In the genomic region with DNA sequence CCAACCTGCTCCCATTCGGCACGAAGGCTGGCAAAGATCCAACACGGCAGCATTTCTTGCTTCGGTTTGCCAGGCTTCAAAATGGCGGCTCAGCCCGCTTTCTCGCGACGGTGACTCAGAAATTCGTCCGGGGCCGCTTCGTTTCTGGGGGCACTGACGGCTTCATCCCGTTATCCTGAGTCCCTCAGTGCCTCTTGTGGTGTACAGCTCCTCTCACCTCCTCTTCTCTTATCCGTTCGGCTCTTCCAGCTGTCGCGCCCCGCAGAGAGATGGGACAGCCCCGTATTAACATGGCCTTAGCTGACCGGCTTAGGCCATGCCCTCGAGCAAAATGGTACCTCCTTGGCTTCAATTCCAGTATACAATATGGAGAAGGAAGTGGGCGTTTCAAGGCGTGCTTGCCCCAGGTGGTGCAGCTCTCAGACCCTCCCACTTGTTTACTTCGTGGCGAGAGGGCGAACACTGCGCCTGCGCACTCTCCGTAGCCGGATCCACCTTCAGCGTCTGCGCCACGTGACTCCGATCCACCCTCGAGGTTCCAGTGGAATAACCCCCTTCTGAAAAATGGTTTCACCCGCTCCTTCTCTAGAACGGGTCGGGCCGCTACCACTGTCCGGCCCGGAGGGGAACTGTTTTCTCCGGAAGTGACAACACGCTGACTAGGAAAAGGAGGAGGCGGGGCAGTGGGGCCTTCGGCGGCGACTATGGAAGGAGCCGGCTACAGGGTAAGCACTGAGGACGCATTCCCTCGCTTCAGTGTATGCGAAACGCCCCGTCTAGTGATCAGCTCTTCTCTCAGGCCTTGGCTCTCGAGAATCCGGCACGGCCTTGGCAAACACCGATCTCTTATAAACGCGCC, we compare ENCODE assay signal across 1 cellular context.
A peak's percentile ranks its signal among the peaks of the same experiment; 100 is the strongest.
TF ChIP-seq lines count a peak whose summit lies in the region.

A gene (minus strand): TSS at position 336 of the 859 bp plus-strand sequence. CDS start 4,060 bp downstream, outside the sequence.
A gene (plus strand): TSS at position 683 of the 859 bp plus-strand sequence. CDS start 22 bp downstream, at position 705.

TF ChIP-seq in HepG2, 621 proteins besides CTCF, POLR2A, EP300 and RAD21 (continued from another document and continues in another):
- TF ChIP-seq, protein P1, sequence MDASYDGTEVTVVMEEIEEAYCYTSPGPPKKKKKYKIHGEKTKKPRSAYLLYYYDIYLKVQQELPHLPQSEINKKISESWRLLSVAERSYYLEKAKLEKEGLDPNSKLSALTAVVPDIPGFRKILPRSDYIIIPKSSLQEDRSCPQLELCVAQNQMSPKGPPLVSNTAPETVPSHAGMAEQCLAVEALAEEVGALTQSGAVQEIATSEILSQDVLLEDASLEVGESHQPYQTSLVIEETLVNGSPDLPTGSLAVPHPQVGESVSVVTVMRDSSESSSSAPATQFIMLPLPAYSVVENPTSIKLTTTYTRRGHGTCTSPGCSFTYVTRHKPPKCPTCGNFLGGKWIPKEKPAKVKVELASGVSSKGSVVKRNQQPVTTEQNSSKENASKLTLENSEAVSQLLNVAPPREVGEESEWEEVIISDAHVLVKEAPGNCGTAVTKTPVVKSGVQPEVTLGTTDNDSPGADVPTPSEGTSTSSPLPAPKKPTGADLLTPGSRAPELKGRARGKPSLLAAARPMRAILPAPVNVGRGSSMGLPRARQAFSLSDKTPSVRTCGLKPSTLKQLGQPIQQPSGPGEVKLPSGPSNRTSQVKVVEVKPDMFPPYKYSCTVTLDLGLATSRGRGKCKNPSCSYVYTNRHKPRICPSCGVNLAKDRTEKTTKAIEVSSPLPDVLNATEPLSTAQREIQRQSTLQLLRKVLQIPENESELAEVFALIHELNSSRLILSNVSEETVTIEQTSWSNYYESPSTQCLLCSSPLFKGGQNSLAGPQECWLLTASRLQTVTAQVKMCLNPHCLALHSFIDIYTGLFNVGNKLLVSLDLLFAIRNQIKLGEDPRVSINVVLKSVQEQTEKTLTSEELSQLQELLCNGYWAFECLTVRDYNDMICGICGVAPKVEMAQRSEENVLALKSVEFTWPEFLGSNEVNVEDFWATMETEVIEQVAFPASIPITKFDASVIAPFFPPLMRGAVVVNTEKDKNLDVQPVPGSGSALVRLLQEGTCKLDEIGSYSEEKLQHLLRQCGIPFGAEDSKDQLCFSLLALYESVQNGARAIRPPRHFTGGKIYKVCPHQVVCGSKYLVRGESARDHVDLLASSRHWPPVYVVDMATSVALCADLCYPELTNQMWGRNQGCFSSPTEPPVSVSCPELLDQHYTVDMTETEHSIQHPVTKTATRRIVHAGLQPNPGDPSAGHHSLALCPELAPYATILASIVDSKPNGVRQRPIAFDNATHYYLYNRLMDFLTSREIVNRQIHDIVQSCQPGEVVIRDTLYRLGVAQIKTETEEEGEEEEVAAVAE (CRISPR knock-in tag; IDR thresholded peaks at IDR 0.05; ENCODE audit: borderline replicate concordance), result peak; percentile 21; the same call in 1 of the 2 replicates
- TF ChIP-seq HOXA5 (CRISPR knock-in tag; IDR thresholded peaks at IDR 0.05) (no peak), FOXM1 (CRISPR knock-in tag; IDR thresholded peaks at IDR 0.05) (no peak), MZF1 (CRISPR knock-in tag; IDR thresholded peaks at IDR 0.05; ENCODE audit: borderline replicate concordance) (no peak), ONECUT2 (CRISPR knock-in tag; IDR thresholded peaks at IDR 0.05) (no peak), ZNF563 (CRISPR knock-in tag; IDR thresholded peaks at IDR 0.05) (peak; percentile 10; the same call in 1 of the 2 replicates), ISX (CRISPR knock-in tag; conservative IDR thresholded peaks at IDR 0.05) (no peak), HOXA3 (CRISPR knock-in tag; IDR thresholded peaks at IDR 0.05) (peak; percentile 100), REPIN1 (CRISPR knock-in tag; IDR thresholded peaks at IDR 0.05; ENCODE audit: borderline replicate concordance, low read depth) (no peak; the same call in 1 of the 2 replicates), DNMT3B (CRISPR knock-in tag; conservative IDR thresholded peaks at IDR 0.05) (no peak), ZNF441 (CRISPR knock-in tag; IDR thresholded peaks at IDR 0.05; ENCODE audit: borderline replicate concordance) (no peak), MAZ (IDR thresholded peaks at IDR 0.05; ENCODE audit: borderline replicate concordance, low read depth, low read length) (no peak), MAZ (CRISPR knock-in tag; IDR thresholded peaks at IDR 0.05; ENCODE audit: low read depth) (no peak; the same call in 1 of the 2 replicates), ZNF383 (CRISPR knock-in tag; IDR thresholded peaks at IDR 0.05; ENCODE audit: borderline replicate concordance) (no peak), SAFB2 (CRISPR knock-in tag; IDR thresholded peaks at IDR 0.05; ENCODE audit: borderline replicate concordance, low read depth) (0 out of 2 replicates have a peak, but pooled peaks have one; percentile 13), ZSCAN21 (CRISPR knock-in tag; IDR thresholded peaks at IDR 0.05; ENCODE audit: borderline replicate concordance) (no peak), KLF13 (CRISPR knock-in tag; IDR thresholded peaks at IDR 0.05) (no peak), POLR2AphosphoS2 (IDR thresholded peaks at IDR 0.05; ENCODE audit: low read depth, low read length) (no peak), ZNF430 (CRISPR knock-in tag; IDR thresholded peaks at IDR 0.05) (peak; percentile 26; the same call in 1 of the 2 replicates), DPF2 (CRISPR knock-in tag; IDR thresholded peaks at IDR 0.05; ENCODE audit: borderline replicate concordance, low read depth) (no peak), NR2F2 (IDR thresholded peaks at IDR 0.05; ENCODE audit: borderline replicate concordance, low read depth) (no peak), THAP11 (CRISPR knock-in tag; IDR thresholded peaks at IDR 0.05) (peak; percentile 88), PAF1 (CRISPR knock-in tag; IDR thresholded peaks at IDR 0.05) (no peak), LCORL (IDR thresholded peaks at IDR 0.05) (no peak), LCORL (CRISPR knock-in tag; IDR thresholded peaks at IDR 0.05) (no peak), FOSL2 (CRISPR knock-in tag; IDR thresholded peaks at IDR 0.05) (peak; percentile 42; the same call in 1 of the 2 replicates), ZNF121 (CRISPR knock-in tag; IDR thresholded peaks at IDR 0.05) (no peak), ZNF550 (CRISPR knock-in tag; IDR thresholded peaks at IDR 0.05; ENCODE audit: borderline replicate concordance) (no peak)
- TF ChIP-seq, protein P2, sequence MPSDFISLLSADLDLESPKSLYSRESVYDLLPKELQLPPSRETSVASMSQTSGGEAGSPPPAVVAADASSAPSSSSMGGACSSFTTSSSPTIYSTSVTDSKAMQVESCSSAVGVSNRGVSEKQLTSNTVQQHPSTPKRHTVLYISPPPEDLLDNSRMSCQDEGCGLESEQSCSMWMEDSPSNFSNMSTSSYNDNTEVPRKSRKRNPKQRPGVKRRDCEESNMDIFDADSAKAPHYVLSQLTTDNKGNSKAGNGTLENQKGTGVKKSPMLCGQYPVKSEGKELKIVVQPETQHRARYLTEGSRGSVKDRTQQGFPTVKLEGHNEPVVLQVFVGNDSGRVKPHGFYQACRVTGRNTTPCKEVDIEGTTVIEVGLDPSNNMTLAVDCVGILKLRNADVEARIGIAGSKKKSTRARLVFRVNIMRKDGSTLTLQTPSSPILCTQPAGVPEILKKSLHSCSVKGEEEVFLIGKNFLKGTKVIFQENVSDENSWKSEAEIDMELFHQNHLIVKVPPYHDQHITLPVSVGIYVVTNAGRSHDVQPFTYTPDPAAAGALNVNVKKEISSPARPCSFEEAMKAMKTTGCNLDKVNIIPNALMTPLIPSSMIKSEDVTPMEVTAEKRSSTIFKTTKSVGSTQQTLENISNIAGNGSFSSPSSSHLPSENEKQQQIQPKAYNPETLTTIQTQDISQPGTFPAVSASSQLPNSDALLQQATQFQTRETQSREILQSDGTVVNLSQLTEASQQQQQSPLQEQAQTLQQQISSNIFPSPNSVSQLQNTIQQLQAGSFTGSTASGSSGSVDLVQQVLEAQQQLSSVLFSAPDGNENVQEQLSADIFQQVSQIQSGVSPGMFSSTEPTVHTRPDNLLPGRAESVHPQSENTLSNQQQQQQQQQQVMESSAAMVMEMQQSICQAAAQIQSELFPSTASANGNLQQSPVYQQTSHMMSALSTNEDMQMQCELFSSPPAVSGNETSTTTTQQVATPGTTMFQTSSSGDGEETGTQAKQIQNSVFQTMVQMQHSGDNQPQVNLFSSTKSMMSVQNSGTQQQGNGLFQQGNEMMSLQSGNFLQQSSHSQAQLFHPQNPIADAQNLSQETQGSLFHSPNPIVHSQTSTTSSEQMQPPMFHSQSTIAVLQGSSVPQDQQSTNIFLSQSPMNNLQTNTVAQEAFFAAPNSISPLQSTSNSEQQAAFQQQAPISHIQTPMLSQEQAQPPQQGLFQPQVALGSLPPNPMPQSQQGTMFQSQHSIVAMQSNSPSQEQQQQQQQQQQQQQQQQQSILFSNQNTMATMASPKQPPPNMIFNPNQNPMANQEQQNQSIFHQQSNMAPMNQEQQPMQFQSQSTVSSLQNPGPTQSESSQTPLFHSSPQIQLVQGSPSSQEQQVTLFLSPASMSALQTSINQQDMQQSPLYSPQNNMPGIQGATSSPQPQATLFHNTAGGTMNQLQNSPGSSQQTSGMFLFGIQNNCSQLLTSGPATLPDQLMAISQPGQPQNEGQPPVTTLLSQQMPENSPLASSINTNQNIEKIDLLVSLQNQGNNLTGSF (CRISPR knock-in tag; IDR thresholded peaks at IDR 0.05), result no peak
- TF ChIP-seq, protein P3, sequence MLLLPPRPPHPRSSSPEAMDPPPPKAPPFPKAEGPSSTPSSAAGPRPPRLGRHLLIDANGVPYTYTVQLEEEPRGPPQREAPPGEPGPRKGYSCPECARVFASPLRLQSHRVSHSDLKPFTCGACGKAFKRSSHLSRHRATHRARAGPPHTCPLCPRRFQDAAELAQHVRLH (CRISPR knock-in tag; IDR thresholded peaks at IDR 0.05; ENCODE audit: borderline replicate concordance, low read depth), result peak; percentile 43; the same call in 1 of the 2 replicates
- TF ChIP-seq, protein P4, sequence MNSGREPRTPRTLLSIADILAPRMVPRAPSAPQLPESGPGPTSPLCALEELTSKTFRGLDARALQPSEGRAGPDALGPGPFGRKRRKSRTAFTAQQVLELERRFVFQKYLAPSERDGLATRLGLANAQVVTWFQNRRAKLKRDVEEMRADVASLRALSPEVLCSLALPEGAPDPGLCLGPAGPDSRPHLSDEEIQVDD (CRISPR knock-in tag; IDR thresholded peaks at IDR 0.05; ENCODE audit: borderline replicate concordance), result no peak
- TF ChIP-seq, protein P5, sequence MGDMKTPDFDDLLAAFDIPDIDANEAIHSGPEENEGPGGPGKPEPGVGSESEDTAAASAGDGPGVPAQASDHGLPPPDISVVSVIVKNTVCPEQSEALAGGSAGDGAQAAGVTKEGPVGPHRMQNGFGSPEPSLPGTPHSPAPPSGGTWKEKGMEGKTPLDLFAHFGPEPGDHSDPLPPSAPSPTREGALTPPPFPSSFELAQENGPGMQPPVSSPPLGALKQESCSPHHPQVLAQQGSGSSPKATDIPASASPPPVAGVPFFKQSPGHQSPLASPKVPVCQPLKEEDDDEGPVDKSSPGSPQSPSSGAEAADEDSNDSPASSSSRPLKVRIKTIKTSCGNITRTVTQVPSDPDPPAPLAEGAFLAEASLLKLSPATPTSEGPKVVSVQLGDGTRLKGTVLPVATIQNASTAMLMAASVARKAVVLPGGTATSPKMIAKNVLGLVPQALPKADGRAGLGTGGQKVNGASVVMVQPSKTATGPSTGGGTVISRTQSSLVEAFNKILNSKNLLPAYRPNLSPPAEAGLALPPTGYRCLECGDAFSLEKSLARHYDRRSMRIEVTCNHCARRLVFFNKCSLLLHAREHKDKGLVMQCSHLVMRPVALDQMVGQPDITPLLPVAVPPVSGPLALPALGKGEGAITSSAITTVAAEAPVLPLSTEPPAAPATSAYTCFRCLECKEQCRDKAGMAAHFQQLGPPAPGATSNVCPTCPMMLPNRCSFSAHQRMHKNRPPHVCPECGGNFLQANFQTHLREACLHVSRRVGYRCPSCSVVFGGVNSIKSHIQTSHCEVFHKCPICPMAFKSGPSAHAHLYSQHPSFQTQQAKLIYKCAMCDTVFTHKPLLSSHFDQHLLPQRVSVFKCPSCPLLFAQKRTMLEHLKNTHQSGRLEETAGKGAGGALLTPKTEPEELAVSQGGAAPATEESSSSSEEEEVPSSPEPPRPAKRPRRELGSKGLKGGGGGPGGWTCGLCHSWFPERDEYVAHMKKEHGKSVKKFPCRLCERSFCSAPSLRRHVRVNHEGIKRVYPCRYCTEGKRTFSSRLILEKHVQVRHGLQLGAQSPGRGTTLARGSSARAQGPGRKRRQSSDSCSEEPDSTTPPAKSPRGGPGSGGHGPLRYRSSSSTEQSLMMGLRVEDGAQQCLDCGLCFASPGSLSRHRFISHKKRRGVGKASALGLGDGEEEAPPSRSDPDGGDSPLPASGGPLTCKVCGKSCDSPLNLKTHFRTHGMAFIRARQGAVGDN (CRISPR knock-in tag; IDR thresholded peaks at IDR 0.05), result peak; percentile 56
- TF ChIP-seq, protein P6, sequence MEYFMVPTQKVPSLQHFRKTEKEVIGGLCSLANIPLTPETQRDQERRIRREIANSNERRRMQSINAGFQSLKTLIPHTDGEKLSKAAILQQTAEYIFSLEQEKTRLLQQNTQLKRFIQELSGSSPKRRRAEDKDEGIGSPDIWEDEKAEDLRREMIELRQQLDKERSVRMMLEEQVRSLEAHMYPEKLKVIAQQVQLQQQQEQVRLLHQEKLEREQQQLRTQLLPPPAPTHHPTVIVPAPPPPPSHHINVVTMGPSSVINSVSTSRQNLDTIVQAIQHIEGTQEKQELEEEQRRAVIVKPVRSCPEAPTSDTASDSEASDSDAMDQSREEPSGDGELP (IDR thresholded peaks at IDR 0.05; ENCODE audit: borderline replicate concordance, low read depth), result peak; percentile 77; the same call in 1 of the 2 replicates
- TF ChIP-seq, protein P7, sequence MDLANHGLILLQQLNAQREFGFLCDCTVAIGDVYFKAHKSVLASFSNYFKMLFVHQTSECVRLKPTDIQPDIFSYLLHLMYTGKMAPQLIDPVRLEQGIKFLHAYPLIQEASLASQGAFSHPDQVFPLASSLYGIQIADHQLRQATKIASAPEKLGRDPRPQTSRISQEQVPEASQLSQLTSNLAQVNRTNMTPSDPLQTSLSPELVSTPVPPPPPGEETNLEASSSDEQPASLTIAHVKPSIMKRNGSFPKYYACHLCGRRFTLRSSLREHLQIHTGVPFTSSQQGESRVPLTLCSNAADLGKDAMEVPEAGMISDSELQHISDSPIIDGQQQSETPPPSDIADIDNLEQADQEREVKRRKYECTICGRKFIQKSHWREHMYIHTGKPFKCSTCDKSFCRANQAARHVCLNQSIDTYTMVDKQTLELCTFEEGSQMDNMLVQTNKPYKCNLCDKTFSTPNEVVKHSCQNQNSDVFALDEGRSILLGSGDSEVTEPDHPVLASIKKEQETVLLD (CRISPR knock-in tag; IDR thresholded peaks at IDR 0.05; ENCODE audit: low read depth), result no peak
- TF ChIP-seq, protein P8, sequence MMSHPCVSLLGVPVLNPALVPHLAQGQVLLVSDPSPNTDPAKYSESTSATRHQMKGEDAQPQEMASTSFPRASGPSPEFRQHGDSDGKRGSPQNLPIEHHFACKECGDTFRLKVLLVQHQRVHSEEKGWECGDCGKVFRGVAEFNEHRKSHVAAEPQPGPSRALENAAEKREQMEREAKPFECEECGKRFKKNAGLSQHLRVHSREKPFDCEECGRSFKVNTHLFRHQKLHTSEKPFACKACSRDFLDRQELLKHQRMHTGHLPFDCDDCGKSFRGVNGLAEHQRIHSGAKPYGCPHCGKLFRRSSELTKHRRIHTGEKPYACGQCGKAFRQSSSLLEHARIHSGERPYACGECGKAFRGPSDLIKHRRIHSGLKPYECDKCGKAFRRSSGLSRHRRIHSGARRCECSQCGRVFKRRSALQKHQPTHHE (CRISPR knock-in tag; IDR thresholded peaks at IDR 0.05; ENCODE audit: borderline replicate concordance), result no peak
